ENCODE assay signal across 10 cellular contexts in genomic region chr1:183630748-183631147, GRCh38. TPM values are rescaled to one million over a fixed set of nuclear protein-coding genes. Genes with fewer than 3 reads are reported as not detected.
DNase-seq lines count a peak whose midpoint lies in the region; ATAC-seq and TF ChIP-seq lines count a peak whose summit lies in the region.
"Had no signal": no experiment of that assay in that cellular context is flagged by ENCODE, and none has a peak within 500 bp of the region (broad histone marks: within the 10 kb centered on the region; RNA-seq: fewer than 3 reads in every experiment).

No MANE protein-coding gene starts in this region.

- no peaks in the 10 kb centered on the region for H3K9me3 Mint-ChIP-seq in activated naive CD4-positive, alpha-beta T cell treated with anti-CD3 and anti-CD28 coated beads, Interleukin-2, amount 10 ng/mL, durations not matched to agents 7 days and 5 days
- no peaks in the 10 kb centered on the region for H3K9me3 Mint-ChIP-seq in activated naive CD8-positive, alpha-beta T cell treated with anti-CD3 and anti-CD28 coated beads, Interleukin-2, amount 10 ng/mL, durations not matched to agents 7 days and 5 days

- no peak overlapping the region for H3K27ac Mint-ChIP-seq in activated naive CD4-positive, alpha-beta T cell treated with anti-CD3 and anti-CD28 coated beads, Interleukin-2, amount 10 ng/mL, durations not matched to agents 7 days and 5 days
- H3K27ac Mint-ChIP-seq in activated naive CD8-positive, alpha-beta T cell treated with anti-CD3 and anti-CD28 coated beads, Interleukin-2, amount 10 ng/mL, durations not matched to agents 7 days and 5 days = peak overlapping the region; percentile 7

- ATAC-seq in activated naive CD8-positive, alpha-beta T cell treated with anti-CD3 and anti-CD28 coated beads, Interleukin-2, amount 10 ng/mL, durations not matched to agents 7 days and 5 days (ENCODE audit: low read depth) = no peak
- ATAC-seq in upper lobe of right lung = no peak
- ATAC-seq in GM19467 (IDR thresholded peaks at IDR 0.05; ENCODE audit: unreplicated experiment) = no peak

- no peak for TF ChIP-seq CTCF in upper lobe of right lung (IDR thresholded peaks at IDR 0.05)

- H3K27me3 Mint-ChIP-seq in activated naive CD4-positive, alpha-beta T cell treated with anti-CD3 and anti-CD28 coated beads, Interleukin-2, amount 10 ng/mL, durations not matched to agents 7 days and 5 days = peaks cover 5% of the 10 kb centered on the region
- no peaks in the 10 kb centered on the region for H3K27me3 Mint-ChIP-seq in activated naive CD8-positive, alpha-beta T cell treated with anti-CD3 and anti-CD28 coated beads, Interleukin-2, amount 10 ng/mL, durations not matched to agents 7 days and 5 days

- no peaks in the 10 kb centered on the region for H3K27me3 ChIP-seq in upper lobe of right lung

- peaks cover 39% of the 10 kb centered on the region for H3K4me1 Mint-ChIP-seq in activated naive CD4-positive, alpha-beta T cell treated with anti-CD3 and anti-CD28 coated beads, Interleukin-2, amount 10 ng/mL, durations not matched to agents 7 days and 5 days
- H3K4me1 Mint-ChIP-seq in activated naive CD8-positive, alpha-beta T cell treated with anti-CD3 and anti-CD28 coated beads, Interleukin-2, amount 10 ng/mL, durations not matched to agents 7 days and 5 days = peaks cover 22% of the 10 kb centered on the region

- CTCF ChIA-PET in activated naive CD4-positive, alpha-beta T cell treated with anti-CD3 and anti-CD28 coated beads, Interleukin-2, amount 10 ng/mL, durations not matched to agents 7 days and 5 days (lab: Charles Lee) = interaction anchor here (1.2 to 5.8 kb wide), 3 partner anchors 8 to 285 kb away, joined by 3 to 46 read pairs (median 7); partner anchors contain the start of gene APOBEC4

- H3K4me3 ChIP-seq in upper lobe of right lung = peak overlapping the region; percentile 11

- peaks cover 52% of the 10 kb centered on the region for H3K36me3 ChIP-seq in upper lobe of right lung

- H3K4me3 Mint-ChIP-seq in activated naive CD4-positive, alpha-beta T cell treated with anti-CD3 and anti-CD28 coated beads, Interleukin-2, amount 10 ng/mL, durations not matched to agents 7 days and 5 days = peak overlapping the region; percentile 2
- H3K4me3 Mint-ChIP-seq in activated naive CD8-positive, alpha-beta T cell treated with anti-CD3 and anti-CD28 coated beads, Interleukin-2, amount 10 ng/mL, durations not matched to agents 7 days and 5 days = peak overlapping the region; percentile 67

- H3K4me1 ChIP-seq in upper lobe of right lung = peaks cover 69% of the 10 kb centered on the region

- no peaks in the 10 kb centered on the region for H3K9me3 ChIP-seq in upper lobe of right lung

- POLR2A ChIA-PET in activated naive CD8-positive, alpha-beta T cell treated with anti-CD3 and anti-CD28 coated beads, Interleukin-2, amount 10 ng/mL, durations not matched to agents 7 days and 5 days (lab: Charles Lee) = interaction anchor here (1.0 kb wide), 1 partner anchor 51 kb away, joined by 3 read pairs; no protein-coding TSS in a partner anchor

- H3K36me3 Mint-ChIP-seq in activated naive CD4-positive, alpha-beta T cell treated with anti-CD3 and anti-CD28 coated beads, Interleukin-2, amount 10 ng/mL, durations not matched to agents 7 days and 5 days = peaks cover 46% of the 10 kb centered on the region
- peaks cover 28% of the 10 kb centered on the region for H3K36me3 Mint-ChIP-seq in activated naive CD8-positive, alpha-beta T cell treated with anti-CD3 and anti-CD28 coated beads, Interleukin-2, amount 10 ng/mL, durations not matched to agents 7 days and 5 days

- intact Hi-C loops in upper lobe of right lung (cut with DNase I) = no loop called here

- peak overlapping the region; percentile 37 for H3K27ac ChIP-seq in upper lobe of right lung

- no peak for DNase-seq in activated naive CD4-positive, alpha-beta T cell treated with anti-CD3 and anti-CD28 coated beads, Interleukin-2, amount 10 ng/mL, durations not matched to agents 7 days and 5 days
- DNase-seq in activated naive CD4-positive, alpha-beta T cell treated with anti-CD3 and anti-CD28 coated beads, Interleukin-2, amount 50 U/mL, for 16 hours = no peak
- no peak for DNase-seq in activated naive CD8-positive, alpha-beta T cell treated with anti-CD3 and anti-CD28 coated beads, Interleukin-2, amount 10 ng/mL, durations not matched to agents 7 days and 5 days
- peak; percentile 70 for DNase-seq in medulla oblongata (ENCODE audit: extremely low spot score)
- no peak for DNase-seq in upper lobe of right lung
- no peak for DNase-seq in activated CD8-positive, alpha-beta memory T cell treated with anti-CD3 and anti-CD28 coated beads, Interleukin-2, amount 50 U/mL, for 4 hours
- DNase-seq in DMS114 treated with DMSO at 0.1 percent for 48 hours (lab: John Stamatoyannopoulos, UW; ENCODE audit: unreplicated experiment) = no peak
- DNase-seq: NCI-H1092 treated with DMSO at 0.1 percent for 48 hours, SIG-M5 had no signal

RNA-seq across cellular contexts. Expression of gene ARPC5, which starts 4.8 kb away (rescaled TPM):
- total RNA-seq in activated naive CD8-positive, alpha-beta T cell treated with anti-CD3 and anti-CD28 coated beads, Interleukin-2, amount 10 ng/mL, durations not matched to agents 7 days and 5 days = 100 to 1,000 TPM; 186 to 207 TPM
- 181 TPM for total RNA-seq in upper lobe of right lung

RNA-seq across cellular contexts. Expression of gene APOBEC4, which starts 22.4 kb away (rescaled TPM):
- not detected for total RNA-seq in activated naive CD8-positive, alpha-beta T cell treated with anti-CD3 and anti-CD28 coated beads, Interleukin-2, amount 10 ng/mL, durations not matched to agents 7 days and 5 days
- total RNA-seq in upper lobe of right lung = not detected

RNA-seq across cellular contexts. Expression of gene NCF2, which starts 40.5 kb away (rescaled TPM):
- 1 to 10 TPM; 7.5 to 8.0 TPM for total RNA-seq in activated naive CD8-positive, alpha-beta T cell treated with anti-CD3 and anti-CD28 coated beads, Interleukin-2, amount 10 ng/mL, durations not matched to agents 7 days and 5 days
- total RNA-seq in upper lobe of right lung = 144 TPM

Comparison
In these comparisons a context has a peak if more than half of its experiments do, and no peak if none do; other contexts are left out.
1. RNA of gene NCF2, which starts 40.5 kb away (total RNA-seq): 144 TPM in upper lobe of right lung (single experiment); 7.5 to 8.0 TPM in activated naive CD8-positive, alpha-beta T cell treated with anti-CD3 and anti-CD28 coated beads, Interleukin-2, amount 10 ng/mL, durations not matched to agents 7 days and 5 days; every median in the first group is over 10 times any median in the second.